16 cellular contexts compared by ENCODE assay signal in the genomic region with DNA sequence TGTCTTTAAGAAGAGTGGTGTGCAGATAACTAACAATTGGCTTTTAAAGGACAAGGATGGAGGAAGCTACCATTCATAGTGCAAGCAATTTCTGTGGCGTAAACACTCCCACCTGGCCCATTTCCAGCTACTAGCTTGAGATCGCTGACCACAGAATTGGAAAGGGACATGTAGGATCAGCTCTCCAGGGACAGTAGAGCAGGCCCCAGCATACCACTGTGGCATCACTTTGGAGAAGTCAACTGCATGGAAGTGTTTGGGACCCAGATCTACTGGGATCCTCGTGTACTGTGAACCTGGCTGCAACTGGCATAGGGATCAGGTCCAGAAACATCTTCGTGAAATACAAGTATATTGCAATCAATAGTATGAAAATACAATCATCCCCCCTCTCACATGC.
A peak's percentile ranks its signal among the peaks of the same experiment; 100 is the strongest.
DNase-seq lines count a peak whose midpoint lies in the region; ATAC-seq and TF ChIP-seq lines count a peak whose summit lies in the region.
"Had no signal": no experiment of that assay in that cellular context is flagged by ENCODE, and none has a peak within 500 bp of the region (broad histone marks: within the 10 kb centered on the region; RNA-seq: fewer than 3 reads in every experiment).

No MANE protein-coding gene starts in this region.

- H3K4me1 ChIP-seq in heart right ventricle, result peaks cover 0 to 49% (median 19%) of the 10 kb centered on the region in 9 donors
- H3K4me1 ChIP-seq in skeletal muscle tissue (ENCODE audit: control insufficient read depth in 3 of 3, insufficient read depth in 3 of 3, low read length in 3 of 3), result peaks cover 2 to 8% (median 6%) of the 10 kb centered on the region in 3 donors
- H3K4me1 ChIP-seq: BLaER1 treated with 17β-estradiol and CSF1 and Interleukin-3, amounts not matched to agents 10 nM and 100 nM had no signal

- H3K4me3 ChIP-seq in heart right ventricle (no peak overlapping the region), skeletal muscle tissue (ENCODE audit: low read length in 3 of 3) (no peak overlapping the region)
- H3K4me3 ChIP-seq: BLaER1 treated with 17β-estradiol and CSF1 and Interleukin-3, amounts not matched to agents 10 nM and 100 nM; esophagus squamous epithelium; transverse colon had no signal

- H3K27me3 ChIP-seq in heart right ventricle (no peaks in the 10 kb centered on the region), skeletal muscle tissue (ENCODE audit: control insufficient read depth in 3 of 3, insufficient read depth in 3 of 3, low read length in 3 of 3) (no peaks in the 10 kb centered on the region)
- H3K27me3 ChIP-seq: BLaER1 treated with 17β-estradiol and CSF1 and Interleukin-3, amounts not matched to agents 10 nM and 100 nM; esophagus squamous epithelium; transverse colon had no signal

- peaks cover 47% of the 10 kb centered on the region for H3K4me1 Mint-ChIP-seq in activated T-helper 17 cell treated with anti-CD3 and anti-CD28 coated beads, Interleukin-2, amount 50 U/mL, for 72 hours

- TF ChIP-seq CTCF in heart right ventricle (IDR thresholded peaks at IDR 0.05) (no peak), omental fat pad (IDR thresholded peaks at IDR 0.05) (no peak)

- WGBS in heart right ventricle, 2 donors, result 41 to 51% methylated on average over 4 of the region's 4 CpGs

- H3K27me3 Mint-ChIP-seq in activated T-helper 17 cell treated with anti-CD3 and anti-CD28 coated beads, Interleukin-2, amount 50 U/mL, for 72 hours, result no peaks in the 10 kb centered on the region

- H3K36me3 ChIP-seq in heart right ventricle (no peaks in the 10 kb centered on the region), skeletal muscle tissue (ENCODE audit: control insufficient read depth in 3 of 3, insufficient read depth in 3 of 3, low read length in 3 of 3) (no peaks in the 10 kb centered on the region)
- H3K36me3 ChIP-seq: BLaER1 treated with 17β-estradiol and CSF1 and Interleukin-3, amounts not matched to agents 10 nM and 100 nM; esophagus squamous epithelium; transverse colon had no signal

- no peaks in the 10 kb centered on the region for H3K9me3 Mint-ChIP-seq in activated T-helper 17 cell treated with anti-CD3 and anti-CD28 coated beads, Interleukin-2, amount 50 U/mL, for 72 hours
- H3K9me3 Mint-ChIP-seq: stimulated activated effector memory CD8-positive, alpha-beta T cell treated with anti-CD3 and anti-CD28 coated beads, Interleukin-12 subunit alpha, Interleukin-12 subunit beta, amount 100 ng/mL, for 72 hours had no signal

- ATAC-seq in activated T-helper 17 cell treated with anti-CD3 and anti-CD28 coated beads, Interleukin-2, amount 50 U/mL, for 72 hours (replicated peaks), result no peak
- ATAC-seq in heart right ventricle (peak; percentile 55 to 83 (median 70)), omental fat pad (ENCODE audit: low FRiP score) (no peak), GM18873 (IDR thresholded peaks at IDR 0.05; ENCODE audit: low FRiP score, unreplicated experiment) (no peak)
- ATAC-seq: stimulated activated effector memory CD8-positive, alpha-beta T cell treated with anti-CD3 and anti-CD28 coated beads, Interleukin-12 subunit alpha, Interleukin-12 subunit beta, amount 100 ng/mL, for 72 hours had no signal

- peak; percentile 34 for DNase-seq in NCI-H2029 (lab: John Stamatoyannopoulos, UW)
- DNase-seq in heart right ventricle, result peak; percentile 16 to 72
- no peak for DNase-seq in omental fat pad (ENCODE audit: low spot score)
- no peak for DNase-seq in NCI-H1694 treated with DMSO at 0.1 percent for 48 hours (lab: John Stamatoyannopoulos, UW)
- DNase-seq: activated CD4-positive, CD25-positive, alpha-beta regulatory T cell treated with anti-CD3 and anti-CD28 coated beads, Interleukin-2, amount 50 U/mL, for 72 hours; activated naive CD4-positive, alpha-beta T cell treated with anti-CD3 and anti-CD28 coated beads, Interleukin-2, amount 50 U/mL, for 16 hours; DND-41; esophagus squamous epithelium; hypothalamus; NCI-H2081 treated with DMSO at 0.1 percent for 48 hours; transverse colon had no signal

- peak overlapping the region; percentile 22 for H3K27ac Mint-ChIP-seq in activated T-helper 17 cell treated with anti-CD3 and anti-CD28 coated beads, Interleukin-2, amount 50 U/mL, for 72 hours
- H3K27ac Mint-ChIP-seq: stimulated activated effector memory CD8-positive, alpha-beta T cell treated with anti-CD3 and anti-CD28 coated beads, Interleukin-12 subunit alpha, Interleukin-12 subunit beta, amount 100 ng/mL, for 72 hours had no signal

- H3K9me3 ChIP-seq in heart right ventricle (peaks cover 0 to 10% (median 3%) of the 10 kb centered on the region in 11 donors), skeletal muscle tissue (ENCODE audit: control insufficient read depth in 3 of 3, low read length in 3 of 3) (peaks cover 0 to 1% (median 0%) of the 10 kb centered on the region in 3 donors)
- H3K9me3 ChIP-seq: esophagus squamous epithelium, transverse colon had no signal

- H3K36me3 Mint-ChIP-seq in activated T-helper 17 cell treated with anti-CD3 and anti-CD28 coated beads, Interleukin-2, amount 50 U/mL, for 72 hours (ENCODE audit: low read depth), result peaks cover 53% of the 10 kb centered on the region
- H3K36me3 Mint-ChIP-seq: stimulated activated effector memory CD8-positive, alpha-beta T cell treated with anti-CD3 and anti-CD28 coated beads, Interleukin-12 subunit alpha, Interleukin-12 subunit beta, amount 100 ng/mL, for 72 hours had no signal

- intact Hi-C loops in heart right ventricle (cut with DNase I), result no loop called here

- H3K9ac ChIP-seq in skeletal muscle tissue (ENCODE audit: low read depth in 1 of 3, low read length in 3 of 3), result no peak overlapping the region
- H3K9ac ChIP-seq: BLaER1 treated with 17β-estradiol and CSF1 and Interleukin-3, amounts not matched to agents 10 nM and 100 nM had no signal

- peak overlapping the region in 7 of 10 donors; percentile 23 to 80 (median 56) for H3K27ac ChIP-seq in heart right ventricle
- H3K27ac ChIP-seq in skeletal muscle tissue (ENCODE audit: low read depth, low read length), result peak overlapping the region; percentile 57
- H3K27ac ChIP-seq: BLaER1 treated with 17β-estradiol and CSF1 and Interleukin-3, amounts not matched to agents 10 nM and 100 nM had no signal

- H3K4me3 Mint-ChIP-seq in activated T-helper 17 cell treated with anti-CD3 and anti-CD28 coated beads, Interleukin-2, amount 50 U/mL, for 72 hours, result peak overlapping the region; percentile 21
- H3K4me3 Mint-ChIP-seq: stimulated activated effector memory CD8-positive, alpha-beta T cell treated with anti-CD3 and anti-CD28 coated beads, Interleukin-12 subunit alpha, Interleukin-12 subunit beta, amount 100 ng/mL, for 72 hours had no signal

Comparison
In these comparisons a context has a peak if more than half of its experiments do, and no peak if none do; other contexts are left out.
1. DNase-seq: peak in NCI-H2029 (single experiment) and heart right ventricle (2 of 2); none in omental fat pad (single experiment) and NCI-H1694 treated with DMSO at 0.1 percent for 48 hours (single experiment).
2. ATAC-seq: peak in heart right ventricle (8 of 8); none in activated T-helper 17 cell treated with anti-CD3 and anti-CD28 coated beads, Interleukin-2, amount 50 U/mL, for 72 hours (single experiment), omental fat pad (single experiment) and GM18873 (single experiment).